Comparison of ENCODE assay signal across 1 cellular context in genomic region chr15:90742082-90742481, GRCh38.
TF ChIP-seq lines count a peak whose summit lies in the region.

No MANE protein-coding gene starts in this region.

TF ChIP-seq in K562, 482 proteins besides CTCF, POLR2A, EP300 and RAD21:
- TF ChIP-seq ATF1 (CRISPR knock-in tag; IDR thresholded peaks at IDR 0.05) (no peak), ATF1 (tag; IDR thresholded peaks at IDR 0.05) (0 out of 2 replicates have a peak, but pooled peaks have one; percentile 16), YY1 (IDR thresholded peaks at IDR 0.05; ENCODE audit: borderline replicate concordance in 1 of 3, control insufficient read depth in 1 of 3, extremely low read depth in 1 of 3, insufficient read depth in 3 of 3, insufficient read length in 1 of 3, insufficient replicate concordance in 2 of 3, low read depth in 1 of 3, low read length in 2 of 3) (no peak), USF1 (CRISPR knock-in tag; IDR thresholded peaks at IDR 0.05) (no peak), ZNF592 (IDR thresholded peaks at IDR 0.05) (0 out of 2 replicates have a peak, but pooled peaks have one; percentile 22), HBP1 (CRISPR knock-in tag; IDR thresholded peaks at IDR 0.05) (no peak)
